12 cellular contexts compared by ENCODE assay signal in the genomic region with DNA sequence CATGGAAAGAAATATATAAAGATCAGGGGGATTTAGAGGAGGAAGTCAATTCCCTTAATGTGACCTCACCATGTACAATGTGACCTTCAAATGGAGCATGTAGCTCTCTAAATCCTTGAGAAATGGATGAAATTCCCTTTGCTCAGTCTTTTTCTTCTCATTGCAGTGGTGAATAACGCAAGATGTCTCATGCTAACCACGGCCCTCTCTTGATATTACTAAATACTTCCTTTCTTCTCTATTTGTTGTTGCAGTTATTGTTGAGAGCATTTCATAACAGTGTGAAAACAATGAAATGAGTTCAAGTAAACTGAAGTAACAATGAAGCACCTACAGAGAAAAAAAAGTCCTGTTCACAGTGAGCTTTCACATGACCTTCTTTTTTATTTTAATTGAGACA. TPM values are rescaled to one million over a fixed set of nuclear protein-coding genes. Genes with fewer than 3 reads are reported as not detected.
DNase-seq lines count a peak whose midpoint lies in the region; ATAC-seq and TF ChIP-seq lines count a peak whose summit lies in the region.
"Had no signal": no experiment of that assay in that cellular context is flagged by ENCODE, and none has a peak within 500 bp of the region (broad histone marks: within the 10 kb centered on the region; RNA-seq: fewer than 3 reads in every experiment).

No MANE protein-coding gene starts in this region.

- TF ChIP-seq POLR2A in esophagus muscularis mucosa (IDR thresholded peaks at IDR 0.05; ENCODE audit: low read depth): no peak

- 19 to 41% methylated on average over 2 of the region's 2 CpGs for WGBS in lung, 2 donors
- 92% methylated on average over 2 of the region's 2 CpGs for WGBS in esophagus muscularis mucosa

- DNase-seq in NOMO-1 treated with dmso at 0.1 percent for 144 hours (lab: John Stamatoyannopoulos, UW; ENCODE audit: unreplicated experiment): peak; percentile 32
- DNase-seq in lung (ENCODE audit: low spot score): no peak
- no peak for DNase-seq in right atrium auricular region (ENCODE audit: low spot score)
- DNase-seq in AG08396 (ENCODE audit: low spot score): no peak
- DNase-seq in left colon: no peak
- DNase-seq in esophagus muscularis mucosa (ENCODE audit: extremely low spot score): no peak
- DNase-seq: NCI-H82 had no signal

- H3K4me1 ChIP-seq in lung (ENCODE audit: control insufficient read depth in 2 of 2, insufficient read depth in 2 of 2, low read length in 2 of 2) (no peaks in the 10 kb centered on the region), right atrium auricular region (no peaks in the 10 kb centered on the region), esophagus muscularis mucosa (peaks cover 0 to 9% (median 6%) of the 10 kb centered on the region in 4 donors)
- H3K4me1 ChIP-seq: gastroesophageal sphincter had no signal

- TF ChIP-seq EP300 in esophagus muscularis mucosa (IDR thresholded peaks at IDR 0.05): no peak

- no peaks in the 10 kb centered on the region for H3K27me3 ChIP-seq in lung (ENCODE audit: control insufficient read depth, insufficient read depth)
- H3K27me3 ChIP-seq in right atrium auricular region: no peaks in the 10 kb centered on the region
- no peaks in the 10 kb centered on the region for H3K27me3 ChIP-seq in esophagus muscularis mucosa
- H3K27me3 ChIP-seq: gastroesophageal sphincter had no signal

- H3K36me3 ChIP-seq in lung (ENCODE audit: control insufficient read depth in 2 of 2, insufficient read depth in 2 of 2, low read length in 2 of 2): no peaks in the 10 kb centered on the region
- H3K36me3 ChIP-seq in right atrium auricular region: no peaks in the 10 kb centered on the region
- no peaks in the 10 kb centered on the region for H3K36me3 ChIP-seq in esophagus muscularis mucosa
- H3K36me3 ChIP-seq: gastroesophageal sphincter had no signal

- H3K27ac ChIP-seq in lung (ENCODE audit: low read depth in 1 of 2, low read length in 1 of 2) (no peak overlapping the region), right atrium auricular region (no peak overlapping the region), esophagus muscularis mucosa (replicated peaks in 1 of 4) (no peak overlapping the region)
- H3K27ac ChIP-seq: gastroesophageal sphincter, VCaP had no signal

- H3K9me3 ChIP-seq in lung (ENCODE audit: control insufficient read depth in 2 of 2, insufficient read depth in 1 of 2, low read length in 1 of 2) (peaks cover 0 to 2% of the 10 kb centered on the region in 2 donors), right atrium auricular region (no peaks in the 10 kb centered on the region), esophagus muscularis mucosa (no peaks in the 10 kb centered on the region)
- H3K9me3 ChIP-seq: gastroesophageal sphincter had no signal

- TF ChIP-seq CTCF in lung (IDR thresholded peaks at IDR 0.05; ENCODE audit: control extremely low read depth, extremely low read depth): no peak
- TF ChIP-seq CTCF in right atrium auricular region (IDR thresholded peaks at IDR 0.05): no peak
- no peak for TF ChIP-seq CTCF in esophagus muscularis mucosa (IDR thresholded peaks at IDR 0.05)

- H3K4me3 ChIP-seq in lung: no peak overlapping the region
- H3K4me3 ChIP-seq in right atrium auricular region: no peak overlapping the region
- no peak overlapping the region for H3K4me3 ChIP-seq in esophagus muscularis mucosa
- H3K4me3 ChIP-seq: gastroesophageal sphincter had no signal

- intact Hi-C loops in left colon (cut with DNase I, micrococcal nuclease): no loop called here
- intact Hi-C loops in esophagus muscularis mucosa (cut with DNase I): no loop called here

- ATAC-seq in GM18519 (IDR thresholded peaks at IDR 0.05; ENCODE audit: low FRiP score, unreplicated experiment) (peak; percentile 48), HG02623 (IDR thresholded peaks at IDR 0.05; ENCODE audit: unreplicated experiment) (peak; percentile 56), lung (ENCODE audit: insufficient read depth, low FRiP score) (peak; percentile 34), left colon (no peak)
- ATAC-seq: gastroesophageal sphincter, HepG2 had no signal

RNA-seq across cellular contexts. Expression of gene ZNF281, which starts 55.6 kb away (rescaled TPM):
- 10 to 100 TPM; 13.3 to 24.8 TPM for total RNA-seq in lung
- polyA plus RNA-seq in lung: 1 to 10 TPM; 5.4 to 8.4 TPM
- 10 to 100 TPM in 1 of 2 donors, 1 to 10 TPM in 1; 6.9 to 11.4 TPM for total RNA-seq in right atrium auricular region
- total RNA-seq in left colon: 1 to 10 TPM; 6.8 to 9.2 TPM
- total RNA-seq in esophagus muscularis mucosa: 10 to 100 TPM; 10.4 to 14.1 (median 12.4) TPM
